Comparison of ENCODE assay signal across 26 cellular contexts in the genomic region with DNA sequence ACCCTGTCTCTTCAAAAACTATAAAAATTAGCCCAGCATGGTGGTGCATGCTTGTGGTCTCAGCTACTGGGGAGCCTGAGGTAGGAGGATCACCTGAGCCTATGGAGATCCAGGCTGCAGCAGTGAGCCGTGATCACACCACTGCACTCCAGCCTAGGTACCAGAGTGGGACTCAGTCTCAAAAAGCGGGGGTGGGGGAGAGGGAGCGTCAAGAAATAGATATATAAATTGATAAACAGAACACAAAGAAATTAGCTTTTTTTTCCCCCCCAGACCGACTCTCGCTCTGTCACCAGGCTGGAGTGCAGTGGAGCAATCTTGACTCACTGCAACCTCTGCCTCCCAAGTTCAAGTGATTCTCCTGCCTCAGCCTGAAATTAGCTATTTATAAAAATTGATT. TPM values are rescaled to one million over a fixed set of nuclear protein-coding genes. Genes with fewer than 3 reads are reported as not detected.
DNase-seq lines count a peak whose midpoint lies in the region; ATAC-seq and TF ChIP-seq lines count a peak whose summit lies in the region.
"Had no signal": no experiment of that assay in that cellular context is flagged by ENCODE, and none has a peak within 500 bp of the region (broad histone marks: within the 10 kb centered on the region; RNA-seq: fewer than 3 reads in every experiment).

No MANE protein-coding gene starts in this region.

- BruUV-seq in MCF 10A (replicated peaks; lab: Mats Ljungman, UMichigan) (no TSS peak), mammary epithelial cell (replicated peaks; lab: Mats Ljungman, UMichigan) (no TSS peak), IMR-90 (replicated peaks; lab: Mats Ljungman, UMichigan) (no TSS peak)

- H3K79me1 ChIP-seq in IMR-90 (ENCODE audit: low read depth in 1 of 2, low read length in 2 of 2): peaks cover 18 to 68% of the 10 kb centered on the region in 2 experiments

- H3K9ac ChIP-seq in mammary epithelial cell (ENCODE audit: insufficient read depth, low read length) (no peak overlapping the region), IMR-90 (ENCODE audit: low read depth, low read length) (no peak overlapping the region)

- WGBS in mammary epithelial cell (ENCODE audit: low coverage, missing lambda C conversion rate): 97% methylated on average over 3 of the region's 5 CpGs
- WGBS in IMR-90 (ENCODE audit: extremely low coverage in 2 of 2, insufficient read length in 1 of 2), 2 experiments: no CpG with 5 or more reads among the region's 5 CpGs
- 86 to 90% (median 89%) methylated on average over 5 of the region's 5 CpGs for whole genome bisulfite sequencing in spleen, 5 donors

- in situ Hi-C loops in mammary epithelial cell (cut with MboI; ENCODE audit: low sequenced_read_pairs in 2 of 2) (no loop called here), IMR-90 (cut with MboI; ENCODE audit: low sequenced_read_pairs) (loop anchor here (10.0 kb wide), 1 partner anchor 279 kb away; no protein-coding TSS in a partner anchor)

- no peak overlapping the region for H4K91ac ChIP-seq in IMR-90 (ENCODE audit: insufficient read depth, low read depth, low read length)

- POLR2A ChIA-PET in MCF 10A (lab: Yijun Ruan, JAX) (interaction anchor here (0.5 to 0.7 kb wide), 2 partner anchors 19 to 400 kb away, joined by 3 to 4 read pairs; no protein-coding TSS in a partner anchor), IMR-90 (lab: Charles Lee; ENCODE audit: unreplicated experiment) (no interaction called here), activated B cell treated with CpG ODN at 0.5 μM for 24 hours (lab: Charles Lee) (interaction anchor here (0.5 to 0.9 kb wide), 2 partner anchors 9 to 353 kb away, joined by 3 to 4 read pairs; no protein-coding TSS in a partner anchor)

- TF ChIP-seq RAD21 in IMR-90 (IDR thresholded peaks at IDR 0.05; ENCODE audit: low read length): no peak

- intact Hi-C loops in MCF 10A (cut with micrococcal nuclease): no loop called here
- intact Hi-C loops in mammary epithelial cell (cut with micrococcal nuclease): no loop called here
- intact Hi-C loops in IMR-90 (cut with micrococcal nuclease): no loop called here
- intact Hi-C loops in activated B cell treated with CpG ODN at 0.5 μM for 24 hours (cut with micrococcal nuclease): loop anchor here (2.0 kb wide), 1 partner anchor 17 kb away; no protein-coding TSS in a partner anchor
- intact Hi-C loops in spleen (cut with DNase I; ENCODE audit: low total_unique reads): no loop called here

- TF ChIP-seq POLR2A in IMR-90 (IDR thresholded peaks at IDR 0.05; ENCODE audit: low read depth, low read length): no peak
- no peak for TF ChIP-seq POLR2A in spleen (IDR thresholded peaks at IDR 0.05)

- no peak overlapping the region for H2BK20ac ChIP-seq in IMR-90 (ENCODE audit: low read depth, low read length)

- TF ChIP-seq CTCF in MCF 10A (IDR thresholded peaks at IDR 0.05; ENCODE audit: unreplicated experiment) (no peak), mammary epithelial cell (conservative IDR thresholded peaks at IDR 0.05 in 1 of 2, IDR thresholded peaks at IDR 0.05 in 1 of 2; ENCODE audit: extremely low read depth in 1 of 2, insufficient read depth in 1 of 2, low read depth in 1 of 2, low read length in 2 of 2) (no peak), IMR-90 (conservative IDR thresholded peaks at IDR 0.05; ENCODE audit: low read depth, low read length) (no peak), activated B cell treated with CpG ODN at 0.5 μM for 24 hours (IDR thresholded peaks at IDR 0.05) (no peak), progenitor cell of endocrine pancreas (IDR thresholded peaks at IDR 0.05; ENCODE audit: unreplicated experiment) (no peak), spleen (IDR thresholded peaks at IDR 0.05 in 8 of 11, conservative IDR thresholded peaks at IDR 0.05 in 3 of 11) (no peak)

- no peaks in the 10 kb centered on the region for H3K27me3 ChIP-seq in mammary epithelial cell (ENCODE audit: insufficient read depth, low read length)
- H3K27me3 ChIP-seq in IMR-90 (ENCODE audit: control insufficient read depth, insufficient read depth, low read length): no peaks in the 10 kb centered on the region
- H3K27me3 ChIP-seq in spleen (replicated peaks in 1 of 7): no peaks in the 10 kb centered on the region

- no peaks in the 10 kb centered on the region for H3K4me1 ChIP-seq in mammary epithelial cell (ENCODE audit: insufficient read depth, low read length)
- H3K4me1 ChIP-seq in IMR-90 (ENCODE audit: control insufficient read depth, insufficient read depth, low read length): peaks cover 2% of the 10 kb centered on the region; the same call in 1 of the 2 replicates
- H3K4me1 ChIP-seq in spleen: peaks cover 7 to 98% (median 43%) of the 10 kb centered on the region in 6 donors

- CTCF ChIA-PET in MCF 10A (lab: Yijun Ruan, JAX): interaction anchor here (0.6 to 1.9 kb wide), 4 partner anchors 14 to 48 kb away, joined by 3 to 6 read pairs (median 3); partner anchors contain the start of gene PDS5A
- CTCF ChIA-PET in mammary epithelial cell (lab: Charles Lee; ENCODE audit: low non-redundant PET): no interaction called here
- CTCF ChIA-PET in IMR-90 (lab: Yijun Ruan, JAX): no interaction called here
- CTCF ChIA-PET in activated B cell treated with CpG ODN at 0.5 μM for 24 hours (lab: Charles Lee): interaction anchor here (1.8 kb wide), 1 partner anchor 494 kb away, joined by 6 read pairs; no protein-coding TSS in a partner anchor

- H3K36me3 Mint-ChIP-seq in MCF 10A (ENCODE audit: insufficient read depth, unreplicated experiment) (peaks cover 45% of the 10 kb centered on the region), activated B cell treated with CpG ODN at 0.5 μM for 24 hours (ENCODE audit: low read depth) (peaks cover 27% of the 10 kb centered on the region), progenitor cell of endocrine pancreas (ENCODE audit: insufficient read depth) (peaks cover 9% of the 10 kb centered on the region)

- H3K9me3 Mint-ChIP-seq in MCF 10A (ENCODE audit: unreplicated experiment) (no peaks in the 10 kb centered on the region), activated B cell treated with CpG ODN at 0.5 μM for 24 hours (no peaks in the 10 kb centered on the region), progenitor cell of endocrine pancreas (ENCODE audit: low read depth) (no peaks in the 10 kb centered on the region)
- H3K9me3 Mint-ChIP-seq: CD8-positive, alpha-beta memory T cell had no signal

- H3K4me2 ChIP-seq in mammary epithelial cell (ENCODE audit: insufficient read depth, low read depth, low read length) (no peak overlapping the region), IMR-90 (ENCODE audit: low read depth, low read length) (no peak overlapping the region)

- H3K56ac ChIP-seq in IMR-90 (ENCODE audit: extremely low read depth, insufficient read depth, low read length): no peak overlapping the region

- H3K79me2 ChIP-seq in mammary epithelial cell (ENCODE audit: insufficient read depth, low read length): peaks cover 97% of the 10 kb centered on the region

- DNase-seq in MCF 10A (ENCODE audit: unreplicated experiment) (no peak), mammary epithelial cell (no peak), IMR-90 (no peak), activated B cell treated with CpG ODN at 0.5 μM for 24 hours (no peak), progenitor cell of endocrine pancreas (ENCODE audit: low spot score, unreplicated experiment) (no peak), NCI-H2171 (lab: John Stamatoyannopoulos, UW) (no peak), spleen (no peak)
- DNase-seq: AML-193; CD8-positive, alpha-beta memory T cell; DMS 273 treated with DMSO at 0.1 percent for 48 hours; DMS79; GF-D8; Kasumi-1; MV-4-11; NCI-H1105; NCI-H1436 treated with DMSO at 0.1 percent for 48 hours; NCI-H187 treated with DMSO at 0.1 percent for 48 hours; NCI-H446; NCI-H526; SHP77 had no signal

- H3K4me1 Mint-ChIP-seq in MCF 10A (ENCODE audit: insufficient read depth, unreplicated experiment) (peaks cover 4% of the 10 kb centered on the region), activated B cell treated with CpG ODN at 0.5 μM for 24 hours (peaks cover 51% of the 10 kb centered on the region), progenitor cell of endocrine pancreas (ENCODE audit: low read depth) (peaks cover 2% of the 10 kb centered on the region)

- H3K4me3 ChIP-seq in mammary epithelial cell (replicated peaks in 1 of 3; ENCODE audit: insufficient read depth in 1 of 3, low read depth in 2 of 3, low read length in 3 of 3) (no peak overlapping the region), IMR-90 (ENCODE audit: insufficient read depth, low read depth, low read length) (no peak overlapping the region), spleen (no peak overlapping the region)
- H3K4me3 ChIP-seq: K562 had no signal

- H3K27ac Mint-ChIP-seq in MCF 10A (ENCODE audit: low read depth, unreplicated experiment): peak overlapping the region; percentile 53
- H3K27ac Mint-ChIP-seq in activated B cell treated with CpG ODN at 0.5 μM for 24 hours: peak overlapping the region; percentile 46
- H3K27ac Mint-ChIP-seq in progenitor cell of endocrine pancreas: peak overlapping the region; percentile 86

- no peaks in the 10 kb centered on the region for H3K27me3 Mint-ChIP-seq in MCF 10A (ENCODE audit: insufficient read depth, unreplicated experiment)
- no peaks in the 10 kb centered on the region for H3K27me3 Mint-ChIP-seq in activated B cell treated with CpG ODN at 0.5 μM for 24 hours
- H3K27me3 Mint-ChIP-seq in progenitor cell of endocrine pancreas: no peaks in the 10 kb centered on the region
- H3K27me3 Mint-ChIP-seq: CD8-positive, alpha-beta memory T cell had no signal

- H4K20me1 ChIP-seq in mammary epithelial cell (ENCODE audit: insufficient read depth, low read length): peaks cover 1% of the 10 kb centered on the region
- H4K20me1 ChIP-seq in IMR-90 (ENCODE audit: insufficient read depth, low read length): peaks cover 69% of the 10 kb centered on the region

- H3K27ac ChIP-seq in mammary epithelial cell (ENCODE audit: insufficient read depth, low read depth, low read length) (no peak overlapping the region), IMR-90 (ENCODE audit: insufficient read depth, low read length) (no peak overlapping the region), spleen (no peak overlapping the region)
- H3K27ac ChIP-seq: C4-2B, RWPE1 had no signal

- H3K36me3 ChIP-seq in mammary epithelial cell (ENCODE audit: insufficient read depth, low read length) (peaks cover 2% of the 10 kb centered on the region), IMR-90 (ENCODE audit: control insufficient read depth, insufficient read depth, low read length) (peaks cover 2% of the 10 kb centered on the region; the same call in 1 of the 2 replicates), spleen (peaks cover 0 to 51% (median 3%) of the 10 kb centered on the region in 6 donors)

- no peak overlapping the region for H2AK5ac ChIP-seq in IMR-90 (ENCODE audit: low read depth, low read length)

- H4K8ac ChIP-seq in IMR-90 (ENCODE audit: low read depth in 2 of 2, low read length in 2 of 2): no peak overlapping the region

- H3K14ac ChIP-seq in IMR-90 (replicated peaks; ENCODE audit: low read depth, low read length): no peak overlapping the region

- no peak overlapping the region for H2AK9ac ChIP-seq in IMR-90 (replicated peaks; ENCODE audit: low read depth, low read length, poor library complexity)

- no peak overlapping the region for H2AFZ ChIP-seq in mammary epithelial cell (ENCODE audit: low read depth, low read length)
- peak overlapping the region; percentile 32 for H2AFZ ChIP-seq in IMR-90 (replicated peaks; ENCODE audit: low read length, poor library complexity)

- no peak overlapping the region for H3K18ac ChIP-seq in IMR-90 (ENCODE audit: low read depth, low read length)

- H2BK5ac ChIP-seq in IMR-90 (ENCODE audit: low read depth, low read length, poor library complexity, severe bottlenecking): no peak overlapping the region

- peaks cover 8% of the 10 kb centered on the region for H3K9me1 ChIP-seq in IMR-90 (ENCODE audit: insufficient read depth, low read length)

- dilution Hi-C loops in mammary epithelial cell (cut with HindIII; ENCODE audit: low sequenced_read_pairs) (no loop called here), IMR-90 (cut with HindIII; ENCODE audit: low sequenced_read_pairs, unreplicated experiment) (no loop called here)

- no peak overlapping the region for H2BK120ac ChIP-seq in IMR-90 (ENCODE audit: low read depth, low read length)

- H2BK15ac ChIP-seq in IMR-90 (ENCODE audit: low read depth, low read length): no peak overlapping the region

- H3K23ac ChIP-seq in IMR-90 (ENCODE audit: low read depth, low read length): no peak overlapping the region

- H3K4ac ChIP-seq in IMR-90 (ENCODE audit: low read depth, low read length): no peak overlapping the region

- H3K9me3 ChIP-seq in mammary epithelial cell (replicated peaks; ENCODE audit: insufficient read depth, low read length) (no peaks in the 10 kb centered on the region), IMR-90 (ENCODE audit: control insufficient read depth, insufficient read depth, low read length) (no peaks in the 10 kb centered on the region), spleen (no peaks in the 10 kb centered on the region)

- H3K4me3 Mint-ChIP-seq in MCF 10A (ENCODE audit: unreplicated experiment) (no peak overlapping the region), activated B cell treated with CpG ODN at 0.5 μM for 24 hours (no peak overlapping the region), progenitor cell of endocrine pancreas (ENCODE audit: low read depth) (no peak overlapping the region)

- no peak overlapping the region for H4K5ac ChIP-seq in IMR-90 (ENCODE audit: low read depth, low read length)

- ATAC-seq in IMR-90 (ENCODE audit: low read depth) (no peak), activated B cell treated with CpG ODN at 0.5 μM for 24 hours (ENCODE audit: low read depth) (no peak), GM21360 (IDR thresholded peaks at IDR 0.05; ENCODE audit: unreplicated experiment) (no peak)
- ATAC-seq: HCT116, K562, Panc1 had no signal

RNA-seq across cellular contexts. Expression of gene PDS5A, which starts 14.1 kb away (rescaled TPM):
- 86.8 and 95.2 TPM in 2 replicates for total RNA-seq in MCF 10A (2022)
- 10 to 100 TPM; 72.2 to 78.5 TPM for total RNA-seq in mammary epithelial cell
- polyA plus RNA-seq in mammary epithelial cell: 31.8 TPM
- 170 TPM for polyA minus RNA-seq in mammary epithelial cell
- 33.5 and 53.0 TPM in 2 replicates for total RNA-seq in IMR-90 (2012; rRNA removed)
- 12.3 and 16.3 TPM in 2 replicates for polyA plus RNA-seq in IMR-90 (2012; rRNA removed)
- polyA plus RNA-seq in IMR-90 (2012; cell fraction: cytosol; rRNA removed): 2.4 and 4.1 TPM in 2 replicates
- polyA plus RNA-seq in IMR-90 (2012; cell fraction: nucleus; rRNA removed; ENCODE audit: low replicate concordance): 3.2 and 17.5 TPM in 2 replicates
- total RNA-seq in activated B cell treated with CpG ODN at 0.5 μM for 24 hours: 91.9 and 103 TPM in 2 replicates
- total RNA-seq in progenitor cell of endocrine pancreas: 87.5 and 91.1 TPM in 2 replicates
- total RNA-seq in spleen: 10 to 100 TPM; 63.5 to 90.7 (median 81.2) TPM
- 10 to 100 TPM; 17.9 to 21.5 (median 20.4) TPM for polyA plus RNA-seq in spleen

Comparison
In these comparisons a context has a peak if more than half of its experiments do, and no peak if none do; other contexts are left out.
1. CTCF ChIA-PET loops: an anchor here in MCF 10A (0.6 to 1.9 kb wide) and activated B cell treated with CpG ODN at 0.5 μM for 24 hours (1.8 kb wide); none called in mammary epithelial cell and IMR-90.